In genomic region chr6:17972074-17972966, GRCh38 we compare ENCODE assay signal across 1 cellular context.
TF ChIP-seq lines count a peak whose summit lies in the region.

No MANE protein-coding gene starts in this region.

TF ChIP-seq in K562, 482 proteins besides CTCF, POLR2A, EP300 and RAD21 (continued from another document and continues in another):
- TF ChIP-seq TSHZ1 (CRISPR knock-in tag; IDR thresholded peaks at IDR 0.05) = no peak
- no peak for TF ChIP-seq HMG20B (CRISPR knock-in tag; IDR thresholded peaks at IDR 0.05)
- no peak for TF ChIP-seq MCM3 (IDR thresholded peaks at IDR 0.05)
- no peak for TF ChIP-seq ZFP36 (IDR thresholded peaks at IDR 0.05; ENCODE audit: low read depth, low read length, partially characterized antibody)
- no peak for TF ChIP-seq CUX1 (CRISPR knock-in tag; IDR thresholded peaks at IDR 0.05)
- TF ChIP-seq NUFIP1 (IDR thresholded peaks at IDR 0.05; ENCODE audit: partially characterized antibody) = no peak
- no peak for TF ChIP-seq EWSR1 (IDR thresholded peaks at IDR 0.05; ENCODE audit: borderline replicate concordance, low read depth, partially characterized antibody)
- TF ChIP-seq TEAD4 (IDR thresholded peaks at IDR 0.05; ENCODE audit: low read length) = no peak
- TF ChIP-seq TEAD4 (CRISPR knock-in tag; IDR thresholded peaks at IDR 0.05; ENCODE audit: borderline replicate concordance) = no peak
- TF ChIP-seq CCAR2 (IDR thresholded peaks at IDR 0.05; ENCODE audit: low read depth, low read length) = no peak
- TF ChIP-seq HMBOX1 (IDR thresholded peaks at IDR 0.05) = no peak
- no peak for TF ChIP-seq ZNF280B (CRISPR knock-in tag; IDR thresholded peaks at IDR 0.05)
- no peak for TF ChIP-seq GMEB1 (CRISPR knock-in tag; IDR thresholded peaks at IDR 0.05)
- no peak for TF ChIP-seq ZNF174 (CRISPR knock-in tag; IDR thresholded peaks at IDR 0.05)
- TF ChIP-seq ZNF507 (tag; conservative IDR thresholded peaks at IDR 0.05) = no peak
- TF ChIP-seq MTF1 (CRISPR knock-in tag; IDR thresholded peaks at IDR 0.05; ENCODE audit: borderline replicate concordance) = no peak
- peak; percentile 82 for TF ChIP-seq C11orf30 (IDR thresholded peaks at IDR 0.05; ENCODE audit: low read depth)
- TF ChIP-seq ARID4B (CRISPR knock-in tag; IDR thresholded peaks at IDR 0.05) = no peak
- TF ChIP-seq ZBTB40 (IDR thresholded peaks at IDR 0.05) = peak; percentile 66
- TF ChIP-seq ZBTB40 (CRISPR knock-in tag; IDR thresholded peaks at IDR 0.05) = no peak
- TF ChIP-seq EGR1 (conservative IDR thresholded peaks at IDR 0.05) = 0 out of 2 replicates have a peak, but pooled peaks have one; percentile 4
- TF ChIP-seq NFATC3 (IDR thresholded peaks at IDR 0.05) = 0 out of 2 replicates have a peak, but pooled peaks have one; percentile 13
- no peak for TF ChIP-seq BCOR (IDR thresholded peaks at IDR 0.05)
- TF ChIP-seq ZNF780A (CRISPR knock-in tag; IDR thresholded peaks at IDR 0.05) = no peak
- TF ChIP-seq KHSRP (IDR thresholded peaks at IDR 0.05) = no peak; the same call in 1 of the 2 replicates
